In genomic region chr15:41919201-41919820, GRCh38 we compare ENCODE assay signal across 1 cellular context.
TF ChIP-seq lines count a peak whose summit lies in the region.

No MANE protein-coding gene starts in this region.

TF ChIP-seq in GM23338, 12 proteins besides CTCF, POLR2A, EP300 and RAD21 (continued from another document):
- no peak for TF ChIP-seq POLR2AphosphoS5 (IDR thresholded peaks at IDR 0.05; ENCODE audit: low read depth)
- TF ChIP-seq JUNB (IDR thresholded peaks at IDR 0.05; ENCODE audit: unreplicated experiment), result no peak
- TF ChIP-seq ZNF114 (CRISPR knock-in tag; IDR thresholded peaks at IDR 0.05), result no peak
- no peak for TF ChIP-seq ZNF462 (CRISPR knock-in tag; IDR thresholded peaks at IDR 0.05)
- TF ChIP-seq CREB1 (CRISPR knock-in tag; IDR thresholded peaks at IDR 0.05; ENCODE audit: low read depth), result no peak
- TF ChIP-seq STAT1 (IDR thresholded peaks at IDR 0.05; ENCODE audit: unreplicated experiment), result no peak
